In genomic region chr19:19355606-19356139, GRCh38 we compare ENCODE assay signal across 26 cellular contexts.
"Had no signal": no experiment of that assay in that cellular context is flagged by ENCODE, and none has a peak within 500 bp of the region (broad histone marks: within the 10 kb centered on the region; RNA-seq: fewer than 3 reads in every experiment).

No MANE protein-coding gene starts in this region.

- H3K4me2 ChIP-seq: neural progenitor cell had no signal

- H3K4me1 ChIP-seq: neural progenitor cell, pancreas, prostate gland, testis, thyroid gland, transverse colon, vagina had no signal

- ATAC-seq: natural killer cell; pancreas; right cardiac atrium; sciatic nerve; stimulated activated naive B cell treated with anti-CD40 and anti-IgM and Interleukin-4, amounts not matched to agents 10 μg/mL and 1 μg/mL and 100 μg/mL, for 72 hours; stimulated activated naive CD8-positive, alpha-beta T cell treated with anti-CD3 and anti-CD28 coated beads, Interleukin-15, Interleukin-2, amounts not matched to agents 100 U/mL and 50 U/mL, for 24 hours had no signal

- H3K36me3 ChIP-seq: neural progenitor cell had no signal

- H2AFZ ChIP-seq: neural progenitor cell had no signal

- H3K27me3 ChIP-seq: neural progenitor cell, pancreas, stomach, testis, thyroid gland, transverse colon, upper lobe of left lung, vagina had no signal

- FAIRE-seq: pancreas had no signal

- H3K4me3 ChIP-seq: left ventricle myocardium inferior, lung, neural progenitor cell, pancreas, prostate gland, skin epidermis, stomach, testis, thyroid gland, transverse colon, upper lobe of left lung, vagina had no signal

- H3K27ac ChIP-seq: left ventricle myocardium inferior, neural progenitor cell, pancreas, prostate gland, skin epidermis, stomach, testis, thyroid gland, transverse colon, vagina had no signal

- DNase-seq: islet precursor cell; left ventricle myocardium inferior; mesendoderm; naive B cell; natural killer cell; nephron progenitor cell; retina; right cardiac atrium; stimulated activated CD4-positive, alpha-beta T cell treated with anti-CD3 and anti-CD28 coated beads, Interleukin-12 subunit alpha, Interleukin-12 subunit beta, amount 100 ng/mL, for 4 hours; stimulated activated CD4-positive, alpha-beta T cell treated with anti-CD3 and anti-CD28 coated beads, Interleukin-15, amount 100 ng/mL, for 24 hours; stimulated activated CD4-positive, alpha-beta T cell treated with anti-CD3 and anti-CD28 coated beads, Interleukin-2, amount 100 ng/mL, for 24 hours; stimulated activated CD4-positive, alpha-beta T cell treated with anti-CD3 and anti-CD28 coated beads, Interleukin-4, amount 100 ng/mL, for 1 hour; stimulated activated naive B cell treated with anti-CD40 and anti-IgM and Interleukin-4, amounts not matched to agents 10 μg/mL and 1 μg/mL and 100 μg/mL, for 72 hours; stimulated activated naive CD8-positive, alpha-beta T cell treated with anti-CD3 and anti-CD28 coated beads, Interleukin-15, Interleukin-2, amounts not matched to agents 100 U/mL and 50 U/mL, for 24 hours; stomach; testis; thyroid gland; transverse colon had no signal

- H3K9ac ChIP-seq: neural progenitor cell had no signal

- H3K9me3 ChIP-seq: left ventricle myocardium inferior, pancreas, prostate gland, stomach, testis, thyroid gland, transverse colon, upper lobe of left lung, vagina had no signal
